ENCODE assay signal across 2 cellular contexts in the genomic region with DNA sequence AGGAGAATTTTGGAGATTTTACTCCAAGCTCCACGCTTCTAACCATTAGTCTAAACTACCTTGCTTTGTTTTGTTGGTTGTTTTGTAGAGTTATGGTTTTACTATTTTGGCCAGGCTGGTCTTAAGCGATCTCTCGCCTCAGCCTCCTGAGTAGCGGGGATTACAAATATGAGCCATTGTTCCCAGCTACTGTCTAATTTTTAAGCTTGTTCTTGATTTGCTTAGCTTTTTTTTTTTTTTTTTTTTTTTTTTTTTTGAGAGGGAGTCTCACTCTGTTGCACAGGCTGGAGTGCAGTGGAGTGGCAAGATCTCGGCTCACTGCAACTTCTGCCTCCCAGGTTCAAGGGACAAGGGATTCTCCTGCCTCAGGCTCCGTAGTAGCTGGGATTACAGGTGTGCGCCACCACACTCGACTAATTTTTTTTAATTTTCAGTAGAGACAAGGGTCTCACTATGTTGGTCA.
TF ChIP-seq lines count a peak whose summit lies in the region.

No MANE protein-coding gene starts in this region.

TF ChIP-seq in IMR-90, 13 proteins besides CTCF, POLR2A, EP300 and RAD21:
- no peak for TF ChIP-seq NFE2L2 (IDR thresholded peaks at IDR 0.05; ENCODE audit: low read depth, low read length)
- no peak for TF ChIP-seq MAZ (IDR thresholded peaks at IDR 0.05; ENCODE audit: borderline replicate concordance, low read depth, low read length)
- TF ChIP-seq MAFK (IDR thresholded peaks at IDR 0.05; ENCODE audit: low read depth, low read length): no peak
- no peak for TF ChIP-seq BHLHE40 (IDR thresholded peaks at IDR 0.05; ENCODE audit: low read depth, low read length)
- no peak for TF ChIP-seq CHD1 (IDR thresholded peaks at IDR 0.05; ENCODE audit: low read depth, low read length)
- no peak for TF ChIP-seq FOS (IDR thresholded peaks at IDR 0.05; ENCODE audit: low read depth, low read length)
- no peak for TF ChIP-seq USF2 (IDR thresholded peaks at IDR 0.05; ENCODE audit: low read depth, low read length)
- no peak for TF ChIP-seq RCOR1 (IDR thresholded peaks at IDR 0.05; ENCODE audit: insufficient replicate concordance, low read length)
- TF ChIP-seq ELK1 (IDR thresholded peaks at IDR 0.05; ENCODE audit: borderline replicate concordance, low read depth, low read length): no peak
- no peak for TF ChIP-seq SMC3 (IDR thresholded peaks at IDR 0.05; ENCODE audit: low read depth, low read length)
- TF ChIP-seq MXI1 (IDR thresholded peaks at IDR 0.05; ENCODE audit: borderline replicate concordance, low read depth, low read length): no peak
- no peak for TF ChIP-seq CEBPB (IDR thresholded peaks at IDR 0.05; ENCODE audit: low read depth, low read length)
- TF ChIP-seq RFX5 (IDR thresholded peaks at IDR 0.05; ENCODE audit: low read depth, low read length): no peak

TF ChIP-seq in K562, 482 proteins besides CTCF, POLR2A, EP300 and RAD21 (continues in another document):
- TF ChIP-seq SOX6 (IDR thresholded peaks at IDR 0.05): peak; percentile 72; the same call in 1 of the 2 replicates
- peak; percentile 73 for TF ChIP-seq SNAPC5 (CRISPR knock-in tag; IDR thresholded peaks at IDR 0.05)
- no peak for TF ChIP-seq CAMTA2 (CRISPR knock-in tag; conservative IDR thresholded peaks at IDR 0.05)
- TF ChIP-seq ZNF316 (IDR thresholded peaks at IDR 0.05): peak; percentile 76
- TF ChIP-seq ARID1B (IDR thresholded peaks at IDR 0.05): no peak
- peak; percentile 78 for TF ChIP-seq POLR2B (IDR thresholded peaks at IDR 0.05; ENCODE audit: low read depth, partially characterized antibody)
- TF ChIP-seq, protein P1, sequence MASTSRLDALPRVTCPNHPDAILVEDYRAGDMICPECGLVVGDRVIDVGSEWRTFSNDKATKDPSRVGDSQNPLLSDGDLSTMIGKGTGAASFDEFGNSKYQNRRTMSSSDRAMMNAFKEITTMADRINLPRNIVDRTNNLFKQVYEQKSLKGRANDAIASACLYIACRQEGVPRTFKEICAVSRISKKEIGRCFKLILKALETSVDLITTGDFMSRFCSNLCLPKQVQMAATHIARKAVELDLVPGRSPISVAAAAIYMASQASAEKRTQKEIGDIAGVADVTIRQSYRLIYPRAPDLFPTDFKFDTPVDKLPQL (IDR thresholded peaks at IDR 0.05; ENCODE audit: extremely low read depth, insufficient read length): peak; percentile 84
- TF ChIP-seq, protein P2, sequence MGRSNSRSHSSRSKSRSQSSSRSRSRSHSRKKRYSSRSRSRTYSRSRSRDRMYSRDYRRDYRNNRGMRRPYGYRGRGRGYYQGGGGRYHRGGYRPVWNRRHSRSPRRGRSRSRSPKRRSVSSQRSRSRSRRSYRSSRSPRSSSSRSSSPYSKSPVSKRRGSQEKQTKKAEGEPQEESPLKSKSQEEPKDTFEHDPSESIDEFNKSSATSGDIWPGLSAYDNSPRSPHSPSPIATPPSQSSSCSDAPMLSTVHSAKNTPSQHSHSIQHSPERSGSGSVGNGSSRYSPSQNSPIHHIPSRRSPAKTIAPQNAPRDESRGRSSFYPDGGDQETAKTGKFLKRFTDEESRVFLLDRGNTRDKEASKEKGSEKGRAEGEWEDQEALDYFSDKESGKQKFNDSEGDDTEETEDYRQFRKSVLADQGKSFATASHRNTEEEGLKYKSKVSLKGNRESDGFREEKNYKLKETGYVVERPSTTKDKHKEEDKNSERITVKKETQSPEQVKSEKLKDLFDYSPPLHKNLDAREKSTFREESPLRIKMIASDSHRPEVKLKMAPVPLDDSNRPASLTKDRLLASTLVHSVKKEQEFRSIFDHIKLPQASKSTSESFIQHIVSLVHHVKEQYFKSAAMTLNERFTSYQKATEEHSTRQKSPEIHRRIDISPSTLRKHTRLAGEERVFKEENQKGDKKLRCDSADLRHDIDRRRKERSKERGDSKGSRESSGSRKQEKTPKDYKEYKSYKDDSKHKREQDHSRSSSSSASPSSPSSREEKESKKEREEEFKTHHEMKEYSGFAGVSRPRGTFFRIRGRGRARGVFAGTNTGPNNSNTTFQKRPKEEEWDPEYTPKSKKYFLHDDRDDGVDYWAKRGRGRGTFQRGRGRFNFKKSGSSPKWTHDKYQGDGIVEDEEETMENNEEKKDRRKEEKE (IDR thresholded peaks at IDR 0.05; ENCODE audit: borderline replicate concordance in 1 of 2, control insufficient read depth in 1 of 2, low read depth in 2 of 2, low read length in 1 of 2): peak in 1 of 2 experiments; percentile 98; a peak in 2 of 4 replicates
- peak; percentile 82 for TF ChIP-seq ARHGAP35 (IDR thresholded peaks at IDR 0.05; ENCODE audit: partially characterized antibody)
- 0 out of 2 replicates have a peak, but pooled peaks have one; percentile 20 for TF ChIP-seq MBD2 (IDR thresholded peaks at IDR 0.05; ENCODE audit: borderline replicate concordance, low read depth)
- TF ChIP-seq ZNF644 (tag; IDR thresholded peaks at IDR 0.05; ENCODE audit: low read depth): 0 out of 2 replicates have a peak, but pooled peaks have one; percentile 64
- peak; percentile 74 for TF ChIP-seq POLR2H (tag; IDR thresholded peaks at IDR 0.05; ENCODE audit: low read depth)
- no peak for TF ChIP-seq ZNF445 (CRISPR knock-in tag; IDR thresholded peaks at IDR 0.05; ENCODE audit: low read depth)
- TF ChIP-seq, protein P3, sequence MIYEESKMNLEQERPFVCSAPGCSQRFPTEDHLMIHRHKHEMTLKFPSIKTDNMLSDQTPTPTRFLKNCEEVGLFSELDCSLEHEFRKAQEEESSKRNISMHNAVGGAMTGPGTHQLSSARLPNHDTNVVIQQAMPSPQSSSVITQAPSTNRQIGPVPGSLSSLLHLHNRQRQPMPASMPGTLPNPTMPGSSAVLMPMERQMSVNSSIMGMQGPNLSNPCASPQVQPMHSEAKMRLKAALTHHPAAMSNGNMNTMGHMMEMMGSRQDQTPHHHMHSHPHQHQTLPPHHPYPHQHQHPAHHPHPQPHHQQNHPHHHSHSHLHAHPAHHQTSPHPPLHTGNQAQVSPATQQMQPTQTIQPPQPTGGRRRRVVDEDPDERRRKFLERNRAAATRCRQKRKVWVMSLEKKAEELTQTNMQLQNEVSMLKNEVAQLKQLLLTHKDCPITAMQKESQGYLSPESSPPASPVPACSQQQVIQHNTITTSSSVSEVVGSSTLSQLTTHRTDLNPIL (CRISPR knock-in tag; IDR thresholded peaks at IDR 0.05): no peak
- no peak for TF ChIP-seq NBN (IDR thresholded peaks at IDR 0.05; ENCODE audit: low read depth)
- peak; percentile 82 for TF ChIP-seq ZNF384 (IDR thresholded peaks at IDR 0.05; ENCODE audit: low read depth, low read length)
- no peak for TF ChIP-seq RERE (CRISPR knock-in tag; IDR thresholded peaks at IDR 0.05; ENCODE audit: borderline replicate concordance)
- peak; percentile 6; the same call in 1 of the 2 replicates for TF ChIP-seq NCOR1 (IDR thresholded peaks at IDR 0.05)
- 0 out of 2 replicates have a peak, but pooled peaks have one; percentile 21 for TF ChIP-seq ZNF121 (CRISPR knock-in tag; conservative IDR thresholded peaks at IDR 0.05)
- peak; percentile 98 for TF ChIP-seq POLR2AphosphoS5 (IDR thresholded peaks at IDR 0.05; ENCODE audit: control insufficient read depth, insufficient read depth, low read depth, low read length)
- TF ChIP-seq ZFX (CRISPR knock-in tag; IDR thresholded peaks at IDR 0.05): peak; percentile 17; the same call in 1 of the 2 replicates
- peak in 1 of 2 experiments; percentile 6; a peak in 1 of 4 replicates for TF ChIP-seq FOXK2 (conservative IDR thresholded peaks at IDR 0.05 in 1 of 2, IDR thresholded peaks at IDR 0.05 in 1 of 2; ENCODE audit: low read depth in 2 of 2)
- TF ChIP-seq ZBED1 (IDR thresholded peaks at IDR 0.05): peak; percentile 85; the same call in 1 of the 2 replicates
- peak; percentile 7 for TF ChIP-seq TAF9B (IDR thresholded peaks at IDR 0.05; ENCODE audit: partially characterized antibody)
- TF ChIP-seq SUPT5H (IDR thresholded peaks at IDR 0.05): peak; percentile 92
- peak; percentile 64; the same call in 1 of the 2 replicates for TF ChIP-seq GTF2E2 (tag; IDR thresholded peaks at IDR 0.05)
- TF ChIP-seq ZNF766 (CRISPR knock-in tag; conservative IDR thresholded peaks at IDR 0.05): 0 out of 2 replicates have a peak, but pooled peaks have one; percentile 10
- TF ChIP-seq ZMIZ1 (IDR thresholded peaks at IDR 0.05; ENCODE audit: low read depth in 2 of 2, low read length in 2 of 2): peak in 1 of 2 experiments; percentile 92; a peak in 2 of 4 replicates
- TF ChIP-seq, protein P4, sequence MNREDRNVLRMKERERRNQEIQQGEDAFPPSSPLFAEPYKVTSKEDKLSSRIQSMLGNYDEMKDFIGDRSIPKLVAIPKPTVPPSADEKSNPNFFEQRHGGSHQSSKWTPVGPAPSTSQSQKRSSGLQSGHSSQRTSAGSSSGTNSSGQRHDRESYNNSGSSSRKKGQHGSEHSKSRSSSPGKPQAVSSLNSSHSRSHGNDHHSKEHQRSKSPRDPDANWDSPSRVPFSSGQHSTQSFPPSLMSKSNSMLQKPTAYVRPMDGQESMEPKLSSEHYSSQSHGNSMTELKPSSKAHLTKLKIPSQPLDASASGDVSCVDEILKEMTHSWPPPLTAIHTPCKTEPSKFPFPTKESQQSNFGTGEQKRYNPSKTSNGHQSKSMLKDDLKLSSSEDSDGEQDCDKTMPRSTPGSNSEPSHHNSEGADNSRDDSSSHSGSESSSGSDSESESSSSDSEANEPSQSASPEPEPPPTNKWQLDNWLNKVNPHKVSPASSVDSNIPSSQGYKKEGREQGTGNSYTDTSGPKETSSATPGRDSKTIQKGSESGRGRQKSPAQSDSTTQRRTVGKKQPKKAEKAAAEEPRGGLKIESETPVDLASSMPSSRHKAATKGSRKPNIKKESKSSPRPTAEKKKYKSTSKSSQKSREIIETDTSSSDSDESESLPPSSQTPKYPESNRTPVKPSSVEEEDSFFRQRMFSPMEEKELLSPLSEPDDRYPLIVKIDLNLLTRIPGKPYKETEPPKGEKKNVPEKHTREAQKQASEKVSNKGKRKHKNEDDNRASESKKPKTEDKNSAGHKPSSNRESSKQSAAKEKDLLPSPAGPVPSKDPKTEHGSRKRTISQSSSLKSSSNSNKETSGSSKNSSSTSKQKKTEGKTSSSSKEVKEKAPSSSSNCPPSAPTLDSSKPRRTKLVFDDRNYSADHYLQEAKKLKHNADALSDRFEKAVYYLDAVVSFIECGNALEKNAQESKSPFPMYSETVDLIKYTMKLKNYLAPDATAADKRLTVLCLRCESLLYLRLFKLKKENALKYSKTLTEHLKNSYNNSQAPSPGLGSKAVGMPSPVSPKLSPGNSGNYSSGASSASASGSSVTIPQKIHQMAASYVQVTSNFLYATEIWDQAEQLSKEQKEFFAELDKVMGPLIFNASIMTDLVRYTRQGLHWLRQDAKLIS (CRISPR knock-in tag; IDR thresholded peaks at IDR 0.05): 0 out of 2 replicates have a peak, but pooled peaks have one; percentile 24
- peak; percentile 99 for TF ChIP-seq PML (IDR thresholded peaks at IDR 0.05; ENCODE audit: low read length)
- TF ChIP-seq SIN3A (IDR thresholded peaks at IDR 0.05; ENCODE audit: borderline replicate concordance in 2 of 2, control insufficient read depth in 1 of 2, low read depth in 2 of 2, low read length in 2 of 2): 0 out of 4 replicates have a peak, but pooled peaks of 1 of the 2 experiments have one; percentile 10
